ENCODE assay signal across 17 cellular contexts in genomic region chr14:50471838-50472465, GRCh38.
DNase-seq lines count a peak whose midpoint lies in the region; ATAC-seq, FAIRE-seq and TF ChIP-seq lines count a peak whose summit lies in the region.
"Had no signal": no experiment of that assay in that cellular context is flagged by ENCODE, and none has a peak within 500 bp of the region (broad histone marks: within the 10 kb centered on the region; RNA-seq: fewer than 3 reads in every experiment).

No MANE protein-coding gene starts in this region.

- no peak for ATAC-seq in K562

- H3K9me3 Mint-ChIP-seq in osteocyte (ENCODE audit: unreplicated experiment): peaks cover 21% of the 10 kb centered on the region

- CTCF ChIA-PET in K562 (lab: Yijun Ruan, JAX; ENCODE audit: low intra/inter-chr PET ratio): no interaction called here

- H3K9ac ChIP-seq in K562 (ENCODE audit: insufficient read depth in 1 of 2, low read depth in 2 of 2, low read length in 2 of 2) (no peak overlapping the region), Karpas-422 (ENCODE audit: low read length) (no peak overlapping the region)

- H3K4me3 Mint-ChIP-seq in osteocyte (ENCODE audit: unreplicated experiment): no peak overlapping the region
- H3K4me3 Mint-ChIP-seq: CD4-positive, alpha-beta T cell had no signal

- H3K4me1 ChIP-seq in K562 (replicated peaks in 1 of 2; ENCODE audit: control insufficient read depth in 2 of 2, insufficient read depth in 2 of 2, low read length in 2 of 2) (no peaks in the 10 kb centered on the region), Karpas-422 (ENCODE audit: low read length) (no peaks in the 10 kb centered on the region), BE2C (no peaks in the 10 kb centered on the region)

- no peak overlapping the region for H2AFZ ChIP-seq in K562 (ENCODE audit: low read depth, low read length)
- no peak overlapping the region for H2AFZ ChIP-seq in Karpas-422 (ENCODE audit: low read length)

- H3K27me3 Mint-ChIP-seq in osteocyte (ENCODE audit: unreplicated experiment): no peaks in the 10 kb centered on the region
- H3K27me3 Mint-ChIP-seq: CD4-positive, alpha-beta T cell had no signal

- BruUV-seq in K562 (replicated peaks; lab: Mats Ljungman, UMichigan): no TSS peak

- peaks cover 71% of the 10 kb centered on the region for H3K36me3 Mint-ChIP-seq in osteocyte (ENCODE audit: unreplicated experiment)

- TF ChIP-seq RAD21 in K562 (CRISPR knock-in tag; conservative IDR thresholded peaks at IDR 0.05 in 1 of 2, IDR thresholded peaks at IDR 0.05 in 1 of 2): no peak

- POLR2A ChIA-PET in K562 (lab: Yijun Ruan, JAX): no interaction called here

- TF ChIP-seq CTCF in K562 (IDR thresholded peaks at IDR 0.05 in 2 of 3, conservative IDR thresholded peaks at IDR 0.05 in 1 of 3; ENCODE audit: insufficient read depth in 2 of 3, low read depth in 1 of 3, low read length in 3 of 3) (no peak), osteocyte (IDR thresholded peaks at IDR 0.05) (no peak), BE2C (IDR thresholded peaks at IDR 0.05; ENCODE audit: low read depth, low read length) (no peak)

- 79% methylated on average over 6 of the region's 6 CpGs for WGBS in K562 (ENCODE audit: insufficient coverage, low coverage, missing lambda C conversion rate)

- no peaks in the 10 kb centered on the region for H3K9me1 ChIP-seq in K562 (ENCODE audit: control insufficient read depth, insufficient read depth, low read length)

- H3K4me1 Mint-ChIP-seq in osteocyte (ENCODE audit: unreplicated experiment): peaks cover 10% of the 10 kb centered on the region

- H3K36me3 ChIP-seq in K562 (ENCODE audit: control insufficient read depth, insufficient read depth, low read length) (peaks cover 68% of the 10 kb centered on the region), Karpas-422 (ENCODE audit: insufficient read depth, low read length) (peaks cover 97% of the 10 kb centered on the region), BE2C (peaks cover 58% of the 10 kb centered on the region)

- intact Hi-C loops in K562 (cut with micrococcal nuclease): no loop called here

- H3K27me3 ChIP-seq in K562 (ENCODE audit: control insufficient read depth in 2 of 2, insufficient read depth in 2 of 2, low read length in 2 of 2): no peaks in the 10 kb centered on the region
- no peaks in the 10 kb centered on the region for H3K27me3 ChIP-seq in Karpas-422 (ENCODE audit: low read length)
- no peaks in the 10 kb centered on the region for H3K27me3 ChIP-seq in BE2C

- no peak overlapping the region for H3K4me3 ChIP-seq in K562
- H3K4me3 ChIP-seq in Karpas-422 (ENCODE audit: low read length): no peak overlapping the region
- no peak overlapping the region for H3K4me3 ChIP-seq in BE2C (ENCODE audit: low read depth, low read length)

- H3K79me2 ChIP-seq in K562 (ENCODE audit: control insufficient read depth, insufficient read depth, low read length) (no peaks in the 10 kb centered on the region), Karpas-422 (ENCODE audit: low read length) (peaks cover 11% of the 10 kb centered on the region)

- no peak for TF ChIP-seq POLR2A in K562 (conservative IDR thresholded peaks at IDR 0.05)

- peak overlapping the region; percentile 31 for H3K27ac Mint-ChIP-seq in osteocyte (ENCODE audit: unreplicated experiment)
- H3K27ac Mint-ChIP-seq: CD4-positive, alpha-beta T cell had no signal

- no peak for TF ChIP-seq EP300 in K562 (IDR thresholded peaks at IDR 0.05; ENCODE audit: low read length)

- in situ Hi-C loops in K562 (cut with MboI): no loop called here

- FAIRE-seq in G401.6 (lab: Jason Lieb, UNC) (peak; percentile 62), K562 (lab: Jason Lieb, UNC) (no peak)
- FAIRE-seq: GM12891, H54 had no signal

- H4K20me1 ChIP-seq in K562 (replicated peaks; ENCODE audit: control insufficient read depth, insufficient read depth, low read length) (no peaks in the 10 kb centered on the region), Karpas-422 (ENCODE audit: insufficient read depth, low read depth, low read length) (no peaks in the 10 kb centered on the region)

- no peak overlapping the region for H3K4me2 ChIP-seq in K562 (ENCODE audit: insufficient read depth, low read length)
- no peak overlapping the region for H3K4me2 ChIP-seq in Karpas-422 (ENCODE audit: low read depth, low read length, poor library complexity, severe bottlenecking)

- H3K27ac ChIP-seq in K562 (ENCODE audit: extremely low read depth, low read depth, low read length): no peak overlapping the region
- H3K27ac ChIP-seq in Karpas-422 (ENCODE audit: low read length): no peak overlapping the region
- H3K27ac ChIP-seq: HL-60 had no signal

- peaks cover 6% of the 10 kb centered on the region; the same call in 1 of the 2 replicates for H3K9me3 ChIP-seq in K562 (replicated peaks; ENCODE audit: control insufficient read depth, insufficient read depth, low read depth, low read length)
- peaks cover 52% of the 10 kb centered on the region for H3K9me3 ChIP-seq in Karpas-422 (ENCODE audit: low read length)
- no peaks in the 10 kb centered on the region for H3K9me3 ChIP-seq in BE2C

- H3K9me2 ChIP-seq in Karpas-422 (replicated peaks; ENCODE audit: insufficient read depth, low read length): no peaks in the 10 kb centered on the region

- peak; percentile 2 for DNase-seq in NCI-H226
- DNase-seq in K562 (ENCODE audit: extremely low read depth in 1 of 4, low spot score in 3 of 4): no peak
- no peak for DNase-seq in osteocyte (ENCODE audit: extremely low spot score, unreplicated experiment)
- DNase-seq in Karpas-422: no peak
- no peak for DNase-seq in BE2C
- no peak for DNase-seq in stimulated activated CD4-positive, alpha-beta T cell treated with anti-CD3 and anti-CD28 coated beads, Interleukin-4, amount 100 ng/mL, for 24 hours
- DNase-seq: 8988T; ACHN; C1 segment of cervical spinal cord; Calu3; CD4-positive, alpha-beta T cell; DMS 273 treated with DMSO at 0.1 percent for 48 hours; KG1 had no signal

TF ChIP-seq in K562, 482 proteins besides CTCF, POLR2A, EP300 and RAD21:
- TF ChIP-seq NCOA6 (IDR thresholded peaks at IDR 0.05) (no peak), ZNF274 (IDR thresholded peaks at IDR 0.05; ENCODE audit: borderline replicate concordance, low read depth, low read length) (peak; percentile 90)
